In genomic region chr6:36911946-36912555, GRCh38 we compare ENCODE assay signal across 9 cellular contexts. TPM values are rescaled to one million over a fixed set of nuclear protein-coding genes. Genes with fewer than 3 reads are reported as not detected.
DNase-seq lines count a peak whose midpoint lies in the region; ATAC-seq and TF ChIP-seq lines count a peak whose summit lies in the region.
"Had no signal": no experiment of that assay in that cellular context is flagged by ENCODE, and none has a peak within 500 bp of the region (broad histone marks: within the 10 kb centered on the region; RNA-seq: fewer than 3 reads in every experiment).

No MANE protein-coding gene starts in this region.

- WGBS in IMR-90 (ENCODE audit: extremely low coverage in 2 of 2, insufficient read length in 1 of 2), 2 experiments = 100% methylated on average over 1 of the region's 4 CpGs; no CpG with 5 or more reads in 1 of the 2 experiments
- 56 to 76% methylated on average over 3 to 4 of the region's 4 CpGs for WGBS in gastroesophageal sphincter (ENCODE audit: low coverage in 1 of 2), 2 donors

- no peak overlapping the region for H3K18ac ChIP-seq in IMR-90 (ENCODE audit: low read depth, low read length)

- H3K27me3 ChIP-seq in IMR-90 (ENCODE audit: control insufficient read depth, insufficient read depth, low read length) (no peaks in the 10 kb centered on the region), gastroesophageal sphincter (no peaks in the 10 kb centered on the region)

- no peak overlapping the region for H2AK9ac ChIP-seq in IMR-90 (replicated peaks; ENCODE audit: low read depth, low read length, poor library complexity)

- no peak for TF ChIP-seq POLR2A in IMR-90 (IDR thresholded peaks at IDR 0.05; ENCODE audit: low read depth, low read length)
- no peak for TF ChIP-seq POLR2A in gastroesophageal sphincter (IDR thresholded peaks at IDR 0.05)

- H2BK120ac ChIP-seq in IMR-90 (ENCODE audit: low read depth, low read length) = peak overlapping the region; percentile 20

- ATAC-seq in GM19463 (IDR thresholded peaks at IDR 0.05; ENCODE audit: unreplicated experiment) (peak; percentile 12), IMR-90 (ENCODE audit: low read depth) (no peak), HG02763 (IDR thresholded peaks at IDR 0.05; ENCODE audit: unreplicated experiment) (no peak), gastroesophageal sphincter (no peak)
- peak; percentile 63 to 66 for ATAC-seq in activated T-cell treated with anti-CD3 and anti-CD28 coated beads, Interleukin-2, amount 50 U/mL, for 4 hours

- H3K36me3 Mint-ChIP-seq in activated T-cell treated with anti-CD3 and anti-CD28 coated beads, Interleukin-2, amount 50 U/mL, for 4 hours (ENCODE audit: insufficient read depth) = peaks cover 27% of the 10 kb centered on the region

- H3K36me3 ChIP-seq in IMR-90 (ENCODE audit: control insufficient read depth, insufficient read depth, low read length) = peaks cover 18% of the 10 kb centered on the region
- H3K36me3 ChIP-seq in gastroesophageal sphincter = peaks cover 0 to 73% of the 10 kb centered on the region in 2 donors

- no peaks in the 10 kb centered on the region for H3K27me3 Mint-ChIP-seq in activated T-cell treated with anti-CD3 and anti-CD28 coated beads, Interleukin-2, amount 50 U/mL, for 4 hours (ENCODE audit: low read depth)
- H3K27me3 Mint-ChIP-seq: memory B cell had no signal

- peak overlapping the region; percentile 23; the same call in 1 of the 2 replicates for H3K27ac ChIP-seq in IMR-90 (ENCODE audit: insufficient read depth, low read length)
- H3K27ac ChIP-seq in caudate nucleus (ENCODE audit: low read depth, low read length) = no peak overlapping the region
- H3K27ac ChIP-seq in gastroesophageal sphincter = no peak overlapping the region

- no peak overlapping the region for H3K4me2 ChIP-seq in IMR-90 (ENCODE audit: low read depth, low read length)

- no peak overlapping the region for H3K9ac ChIP-seq in IMR-90 (ENCODE audit: low read depth, low read length)

- H2BK15ac ChIP-seq in IMR-90 (ENCODE audit: low read depth, low read length) = no peak overlapping the region; the same call in 2 of the 3 replicates

- CTCF ChIA-PET in IMR-90 (lab: Yijun Ruan, JAX) = no interaction called here

- H3K9me3 Mint-ChIP-seq in activated T-cell treated with anti-CD3 and anti-CD28 coated beads, Interleukin-2, amount 50 U/mL, for 4 hours = no peaks in the 10 kb centered on the region
- H3K9me3 Mint-ChIP-seq: memory B cell had no signal

- dilution Hi-C loops in IMR-90 (cut with HindIII; ENCODE audit: low sequenced_read_pairs, unreplicated experiment) = no loop called here

- no peak overlapping the region; the same call in 1 of the 2 replicates for H2BK20ac ChIP-seq in IMR-90 (ENCODE audit: low read depth, low read length)

- peaks cover 15% of the 10 kb centered on the region for H3K4me1 ChIP-seq in IMR-90 (ENCODE audit: control insufficient read depth, insufficient read depth, low read length)
- peaks cover 4 to 29% (median 14%) of the 10 kb centered on the region in 3 donors for H3K4me1 ChIP-seq in gastroesophageal sphincter

- no peak for DNase-seq in IMR-90
- no peak for DNase-seq in activated T-cell treated with anti-CD3 and anti-CD28 coated beads, Interleukin-2, amount 50 U/mL, for 4 hours
- DNase-seq in stimulated activated CD4-positive, alpha-beta T cell treated with anti-CD3 and anti-CD28 coated beads, Interleukin-4, amount 100 ng/mL, for 1 hour = peak; percentile 12
- DNase-seq in HUDEP-2 (lab: John Stamatoyannopoulos, UW; ENCODE audit: unreplicated experiment in 76 of 76) = no peak
- DNase-seq in caudate nucleus (lab: John Stamatoyannopoulos, UW) = no peak

- H3K23ac ChIP-seq in IMR-90 (ENCODE audit: low read depth, low read length) = peak overlapping the region; percentile 46; the same call in 1 of the 2 replicates

- no peak overlapping the region for H2BK5ac ChIP-seq in IMR-90 (ENCODE audit: low read depth, low read length, poor library complexity, severe bottlenecking)

- intact Hi-C loops in IMR-90 (cut with micrococcal nuclease) = no loop called here

- H4K5ac ChIP-seq in IMR-90 (ENCODE audit: low read depth, low read length) = no peak overlapping the region; the same call in 1 of the 2 replicates

- no peak overlapping the region for H4K8ac ChIP-seq in IMR-90 (ENCODE audit: low read depth in 2 of 2, low read length in 2 of 2)

- H3K79me1 ChIP-seq in IMR-90 (ENCODE audit: low read depth in 1 of 2, low read length in 2 of 2) = peaks cover 4 to 15% of the 10 kb centered on the region in 2 experiments; a peak in 3 of 4 replicates

- H2AK5ac ChIP-seq in IMR-90 (ENCODE audit: low read depth, low read length) = 0 out of 2 replicates have a peak overlapping the region, but pooled peaks have one; percentile 20

- peak overlapping the region; percentile 38; the same call in 1 of the 2 replicates for H4K91ac ChIP-seq in IMR-90 (ENCODE audit: insufficient read depth, low read depth, low read length)

- no peak for TF ChIP-seq EP300 in gastroesophageal sphincter (IDR thresholded peaks at IDR 0.05)

- H3K56ac ChIP-seq in IMR-90 (ENCODE audit: extremely low read depth, insufficient read depth, low read length) = no peak overlapping the region

- H3K14ac ChIP-seq in IMR-90 (replicated peaks; ENCODE audit: low read depth, low read length) = no peak overlapping the region

- H3K9me3 ChIP-seq in IMR-90 (ENCODE audit: control insufficient read depth, insufficient read depth, low read length) = no peaks in the 10 kb centered on the region
- H3K9me3 ChIP-seq in gastroesophageal sphincter = no peaks in the 10 kb centered on the region

- peaks cover 48% of the 10 kb centered on the region for H3K4me1 Mint-ChIP-seq in activated T-cell treated with anti-CD3 and anti-CD28 coated beads, Interleukin-2, amount 50 U/mL, for 4 hours (ENCODE audit: low read depth)

- no peak overlapping the region for H2AFZ ChIP-seq in IMR-90 (replicated peaks; ENCODE audit: low read length, poor library complexity)

- H4K20me1 ChIP-seq in IMR-90 (ENCODE audit: insufficient read depth, low read length) = peaks cover 21% of the 10 kb centered on the region

- H3K4ac ChIP-seq in IMR-90 (ENCODE audit: low read depth, low read length) = no peak overlapping the region; the same call in 1 of the 2 replicates

- no peak for TF ChIP-seq CTCF in IMR-90 (conservative IDR thresholded peaks at IDR 0.05; ENCODE audit: low read depth, low read length)
- no peak for TF ChIP-seq CTCF in gastroesophageal sphincter (IDR thresholded peaks at IDR 0.05)

- H3K4me3 ChIP-seq in IMR-90 (ENCODE audit: insufficient read depth, low read depth, low read length) = no peak overlapping the region
- H3K4me3 ChIP-seq in gastroesophageal sphincter = no peak overlapping the region

- in situ Hi-C loops in IMR-90 (cut with MboI; ENCODE audit: low sequenced_read_pairs) = no loop called here

- BruUV-seq in IMR-90 (replicated peaks; lab: Mats Ljungman, UMichigan) = no TSS peak

- TF ChIP-seq RAD21 in IMR-90 (IDR thresholded peaks at IDR 0.05; ENCODE audit: low read length) = no peak

- peaks cover 14% of the 10 kb centered on the region for H3K9me1 ChIP-seq in IMR-90 (ENCODE audit: insufficient read depth, low read length)

- H3K4me3 Mint-ChIP-seq in activated T-cell treated with anti-CD3 and anti-CD28 coated beads, Interleukin-2, amount 50 U/mL, for 4 hours = peak overlapping the region; percentile 60
- H3K4me3 Mint-ChIP-seq: memory B cell had no signal

- POLR2A ChIA-PET in IMR-90 (lab: Charles Lee; ENCODE audit: unreplicated experiment) = no interaction called here

TF ChIP-seq in IMR-90, 13 proteins besides CTCF, POLR2A, EP300 and RAD21:
- TF ChIP-seq FOS (IDR thresholded peaks at IDR 0.05; ENCODE audit: low read depth, low read length) = no peak
- TF ChIP-seq MAFK (IDR thresholded peaks at IDR 0.05; ENCODE audit: low read depth, low read length) = no peak
- no peak for TF ChIP-seq SMC3 (IDR thresholded peaks at IDR 0.05; ENCODE audit: low read depth, low read length)
TF ChIP-seq in IMR-90: peak in this region for 0.

RNA-seq across cellular contexts. Expression of gene C6orf89, which starts 26.3 kb away (rescaled TPM):
- total RNA-seq in IMR-90 (2012; rRNA removed) = 39.2 and 52.3 TPM in 2 replicates
- polyA plus RNA-seq in IMR-90 (2012; rRNA removed) = 26.8 and 30.8 TPM in 2 replicates
- polyA plus RNA-seq in IMR-90 (2012; cell fraction: cytosol; rRNA removed) = 11.4 and 11.6 TPM in 2 replicates
- 11.0 and 26.3 TPM in 2 replicates for polyA plus RNA-seq in IMR-90 (2012; cell fraction: nucleus; rRNA removed; ENCODE audit: low replicate concordance)
- total RNA-seq in activated T-cell treated with anti-CD3 and anti-CD28 coated beads, Interleukin-2, amount 50 U/mL, for 4 hours = 10 to 100 TPM; 27.2 to 27.7 (median 27.4) TPM
- 10 to 100 TPM; 62.1 to 73.8 (median 69.8) TPM for total RNA-seq in gastroesophageal sphincter

RNA-seq across cellular contexts. Expression of gene PPIL1, which starts 37.4 kb away (rescaled TPM):
- total RNA-seq in IMR-90 (2012; rRNA removed) = 50.5 and 58.4 TPM in 2 replicates
- polyA plus RNA-seq in IMR-90 (2012; rRNA removed) = 25.9 and 28.4 TPM in 2 replicates
- polyA plus RNA-seq in IMR-90 (2012; cell fraction: cytosol; rRNA removed) = 14.4 and 17.5 TPM in 2 replicates
- 2.7 and 7.9 TPM in 2 replicates for polyA plus RNA-seq in IMR-90 (2012; cell fraction: nucleus; rRNA removed; ENCODE audit: low replicate concordance)
- 10 to 100 TPM; 79.9 to 82.7 (median 81.5) TPM for total RNA-seq in activated T-cell treated with anti-CD3 and anti-CD28 coated beads, Interleukin-2, amount 50 U/mL, for 4 hours
- total RNA-seq in gastroesophageal sphincter = 10 to 100 TPM; 13.5 to 28.5 (median 24.0) TPM

RNA-seq across cellular contexts. Expression of gene PI16, which starts 42.5 kb away (rescaled TPM):
- total RNA-seq in IMR-90 (2012; rRNA removed) = under 0.01 TPM in 1 of 2 replicates, not detected in the other
- polyA plus RNA-seq in IMR-90 (2012; rRNA removed) = 0.20 and 0.21 TPM in 2 replicates
- 0.13 and 0.53 TPM in 2 replicates for polyA plus RNA-seq in IMR-90 (2012; cell fraction: cytosol; rRNA removed)
- polyA plus RNA-seq in IMR-90 (2012; cell fraction: nucleus; rRNA removed; ENCODE audit: low replicate concordance) = 0.28 and 0.29 TPM in 2 replicates
- not detected for total RNA-seq in activated T-cell treated with anti-CD3 and anti-CD28 coated beads, Interleukin-2, amount 50 U/mL, for 4 hours
- total RNA-seq in gastroesophageal sphincter = 10 to 100 TPM; 21.6 to 53.5 (median 44.9) TPM

Comparison
In these comparisons a context has a peak if more than half of its experiments do, and no peak if none do; other contexts are left out.
1. ATAC-seq: peak in GM19463 (single experiment) and activated T-cell treated with anti-CD3 and anti-CD28 coated beads, Interleukin-2, amount 50 U/mL, for 4 hours (2 of 2); none in IMR-90 (single experiment), HG02763 (single experiment) and gastroesophageal sphincter (single experiment).
2. RNA of gene PI16, which starts 42.5 kb away (total RNA-seq): 21.6 to 53.5 TPM in gastroesophageal sphincter; not detected in activated T-cell treated with anti-CD3 and anti-CD28 coated beads, Interleukin-2, amount 50 U/mL, for 4 hours and under 0.01 TPM in IMR-90; every median in the first group is over 10 times any median in the second.